37 cellular contexts compared by ENCODE assay signal in the genomic region with DNA sequence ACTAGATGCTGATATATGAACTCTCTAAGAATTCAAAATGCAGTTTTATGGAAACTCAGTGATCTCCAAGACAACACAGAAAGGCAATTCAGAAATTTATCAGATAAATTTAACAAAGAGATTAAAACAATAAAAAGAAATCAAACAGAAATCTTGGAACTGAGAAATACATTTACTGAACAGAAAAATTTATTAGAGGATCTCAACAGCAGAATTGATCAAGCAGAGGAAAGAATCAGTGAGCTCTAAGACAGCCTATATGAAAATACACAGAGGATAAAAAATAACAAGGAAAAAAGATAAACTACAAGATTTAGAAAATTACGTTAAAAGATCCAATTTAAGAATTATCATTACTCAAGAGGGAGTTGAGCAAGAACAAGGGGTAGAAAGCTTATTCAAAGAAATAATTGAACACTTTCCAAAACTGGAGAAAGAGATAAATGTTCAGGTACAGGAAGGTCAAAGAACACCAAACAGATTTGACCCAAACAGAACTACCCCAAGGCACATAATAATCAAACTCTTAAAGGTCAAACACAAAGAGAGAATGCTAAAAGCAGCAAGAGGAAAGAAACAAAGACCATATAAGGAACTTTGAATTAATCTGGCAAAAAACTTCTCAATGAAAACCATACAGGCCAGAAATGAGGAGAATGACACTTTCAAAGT.
DNase-seq lines count a peak whose midpoint lies in the region; ATAC-seq, FAIRE-seq and TF ChIP-seq lines count a peak whose summit lies in the region.
"Had no signal": no experiment of that assay in that cellular context is flagged by ENCODE, and none has a peak within 500 bp of the region (broad histone marks: within the 10 kb centered on the region; RNA-seq: fewer than 3 reads in every experiment).

No MANE protein-coding gene starts in this region.

- H3K79me2 ChIP-seq in HepG2 (ENCODE audit: insufficient read depth, low read length), result no peaks in the 10 kb centered on the region
- no peaks in the 10 kb centered on the region for H3K79me2 ChIP-seq in K562 (ENCODE audit: control insufficient read depth, insufficient read depth, low read length)

- POLR2A ChIA-PET in HepG2 (lab: Yijun Ruan, JAX) (no interaction called here), K562 (lab: Yijun Ruan, JAX) (no interaction called here)

- H3K4me3 Mint-ChIP-seq in activated T-cell treated with anti-CD3 and anti-CD28 coated beads, Interleukin-2, amount 50 U/mL, for 24 hours, result no peak overlapping the region
- H3K4me3 Mint-ChIP-seq: B cell; CD14-positive monocyte; CD4-positive, alpha-beta memory T cell; CD4-positive, alpha-beta T cell; CD4-positive, CD25-positive, alpha-beta regulatory T cell; CD8-positive, alpha-beta memory T cell; CD8-positive, alpha-beta T cell had no signal

- H3K4me1 Mint-ChIP-seq in activated T-cell treated with anti-CD3 and anti-CD28 coated beads, Interleukin-2, amount 50 U/mL, for 24 hours (ENCODE audit: low read depth), result peaks cover 8% of the 10 kb centered on the region
- H3K4me1 Mint-ChIP-seq: B cell; CD14-positive monocyte; CD4-positive, CD25-positive, alpha-beta regulatory T cell; CD8-positive, alpha-beta memory T cell had no signal

- peaks cover 48% of the 10 kb centered on the region for H3K27me3 Mint-ChIP-seq in activated T-cell treated with anti-CD3 and anti-CD28 coated beads, Interleukin-2, amount 50 U/mL, for 24 hours

- no peak overlapping the region for H3K27ac Mint-ChIP-seq in activated T-cell treated with anti-CD3 and anti-CD28 coated beads, Interleukin-2, amount 50 U/mL, for 24 hours
- H3K27ac Mint-ChIP-seq: B cell; CD14-positive monocyte; CD4-positive, alpha-beta memory T cell; CD4-positive, alpha-beta T cell; CD4-positive, CD25-positive, alpha-beta regulatory T cell; CD8-positive, alpha-beta T cell had no signal

- H3K9ac ChIP-seq in liver (ENCODE audit: low read depth in 1 of 2, low read length in 2 of 2) (no peak overlapping the region), HepG2 (ENCODE audit: insufficient read depth, low read depth, low read length) (no peak overlapping the region), K562 (ENCODE audit: insufficient read depth in 1 of 2, low read depth in 2 of 2, low read length in 2 of 2) (no peak overlapping the region)
- H3K9ac ChIP-seq: BLaER1; BLaER1 treated with 17β-estradiol and CSF1 and Interleukin-3, amounts not matched to agents 10 nM and 100 nM had no signal

- H3K36me3 Mint-ChIP-seq in activated T-cell treated with anti-CD3 and anti-CD28 coated beads, Interleukin-2, amount 50 U/mL, for 24 hours (ENCODE audit: low read depth), result no peaks in the 10 kb centered on the region
- H3K36me3 Mint-ChIP-seq: CD14-positive monocyte; CD4-positive, CD25-positive, alpha-beta regulatory T cell; CD8-positive, alpha-beta T cell had no signal

- H3K9me3 Mint-ChIP-seq in activated T-cell treated with anti-CD3 and anti-CD28 coated beads, Interleukin-2, amount 50 U/mL, for 24 hours, result peaks cover 36% of the 10 kb centered on the region

- H3K27me3 ChIP-seq in liver (ENCODE audit: control insufficient read depth in 4 of 4, insufficient read depth in 4 of 4, low read length in 3 of 4), result no peaks in the 10 kb centered on the region
- H3K27me3 ChIP-seq in HepG2 (ENCODE audit: control insufficient read depth in 1 of 2, insufficient read depth in 2 of 2, low read length in 2 of 2), result no peaks in the 10 kb centered on the region
- no peaks in the 10 kb centered on the region; a peak in 1 of 5 replicates for H3K27me3 ChIP-seq in K562 (ENCODE audit: control insufficient read depth in 2 of 2, insufficient read depth in 2 of 2, low read length in 2 of 2)
- H3K27me3 ChIP-seq in right lobe of liver, result no peaks in the 10 kb centered on the region
- H3K27me3 ChIP-seq in esophagus muscularis mucosa, result no peaks in the 10 kb centered on the region
- H3K27me3 ChIP-seq: BE2C; BLaER1; BLaER1 treated with 17β-estradiol and CSF1 and Interleukin-3, amounts not matched to agents 10 nM and 100 nM had no signal

- H3K36me3 ChIP-seq in liver (ENCODE audit: control insufficient read depth in 4 of 4, insufficient read depth in 3 of 4, low read depth in 1 of 4, low read length in 3 of 4) (no peaks in the 10 kb centered on the region), HepG2 (replicated peaks in 1 of 2; ENCODE audit: control insufficient read depth in 1 of 2, insufficient read depth in 2 of 2, low read length in 2 of 2) (no peaks in the 10 kb centered on the region), K562 (ENCODE audit: control insufficient read depth, insufficient read depth, low read length) (peaks cover 3% of the 10 kb centered on the region), right lobe of liver (no peaks in the 10 kb centered on the region), esophagus muscularis mucosa (no peaks in the 10 kb centered on the region)
- H3K36me3 ChIP-seq: BE2C; BLaER1; BLaER1 treated with 17β-estradiol and CSF1 and Interleukin-3, amounts not matched to agents 10 nM and 100 nM had no signal

- H3K4me2 ChIP-seq in HepG2 (ENCODE audit: low read depth, low read length) (no peak overlapping the region), K562 (ENCODE audit: insufficient read depth, low read length) (no peak overlapping the region)
- H3K4me2 ChIP-seq: A549; BLaER1; BLaER1 treated with 17β-estradiol and CSF1 and Interleukin-3, amounts not matched to agents 10 nM and 100 nM had no signal

- TF ChIP-seq CTCF in liver (IDR thresholded peaks at IDR 0.05; ENCODE audit: low read depth, low read length, missing input control) (no peak), HepG2 (CRISPR knock-in tag; IDR thresholded peaks at IDR 0.05) (no peak), K562 (IDR thresholded peaks at IDR 0.05 in 2 of 3, conservative IDR thresholded peaks at IDR 0.05 in 1 of 3; ENCODE audit: insufficient read depth in 2 of 3, low read depth in 1 of 3, low read length in 3 of 3) (no peak), right lobe of liver (IDR thresholded peaks at IDR 0.05) (no peak), esophagus muscularis mucosa (IDR thresholded peaks at IDR 0.05) (no peak)

- BruUV-seq in HepG2 (replicated peaks; lab: Mats Ljungman, UMichigan), result no TSS peak
- no TSS peak for BruUV-seq in K562 (replicated peaks; lab: Mats Ljungman, UMichigan)

- TF ChIP-seq RAD21 in liver (IDR thresholded peaks at IDR 0.05), result no peak
- TF ChIP-seq RAD21 in HepG2 (CRISPR knock-in tag; IDR thresholded peaks at IDR 0.05), result no peak
- no peak for TF ChIP-seq RAD21 in K562 (CRISPR knock-in tag; conservative IDR thresholded peaks at IDR 0.05 in 1 of 2, IDR thresholded peaks at IDR 0.05 in 1 of 2)

- H3K4me3 ChIP-seq in liver (ENCODE audit: low read depth in 1 of 3, low read length in 3 of 3), result no peak overlapping the region
- H3K4me3 ChIP-seq in HepG2 (replicated peaks in 1 of 3; ENCODE audit: insufficient read depth in 1 of 3, low read depth in 2 of 3, low read length in 3 of 3), result no peak overlapping the region
- H3K4me3 ChIP-seq in K562, result no peak overlapping the region
- H3K4me3 ChIP-seq in right lobe of liver, result no peak overlapping the region
- H3K4me3 ChIP-seq in esophagus muscularis mucosa, result no peak overlapping the region
- H3K4me3 ChIP-seq: A549; BLaER1; BLaER1 treated with 17β-estradiol and CSF1 and Interleukin-3, amounts not matched to agents 10 nM and 100 nM had no signal

- no peak for DNase-seq in HepG2 (ENCODE audit: low spot score)
- DNase-seq in K562 (ENCODE audit: extremely low read depth in 1 of 4, low spot score in 3 of 4), result no peak
- no peak for DNase-seq in left lobe of liver (ENCODE audit: low spot score)
- DNase-seq in right lobe of liver, result no peak
- no peak for DNase-seq in activated T-cell treated with anti-CD3 and anti-CD28 coated beads, Interleukin-2, amount 50 U/mL, for 24 hours
- DNase-seq in esophagus muscularis mucosa (ENCODE audit: extremely low spot score), result no peak
- DNase-seq: 8988T; ACHN; AML-193; BE2C; C1 segment of cervical spinal cord; Caco-2; Calu3; CD4-positive, alpha-beta memory T cell; CD4-positive, alpha-beta T cell; CD4-positive, CD25-positive, alpha-beta regulatory T cell; CD8-positive, alpha-beta memory T cell; CD8-positive, alpha-beta T cell; COR-L47; DMS 273 treated with DMSO at 0.1 percent for 48 hours; DMS153; DMS53; DMS79; DMS79 treated with DMSO at 0.1 percent for 48 hours; DND-41; EL had no signal

- CTCF ChIA-PET in HepG2 (lab: Yijun Ruan, JAX; ENCODE audit: low intra/inter-chr PET ratio, low total read pairs), result no interaction called here
- CTCF ChIA-PET in K562 (lab: Yijun Ruan, JAX; ENCODE audit: low intra/inter-chr PET ratio), result no interaction called here

- intact Hi-C loops in HepG2 (cut with micrococcal nuclease; ENCODE audit: unreplicated experiment) (no loop called here), K562 (cut with micrococcal nuclease) (no loop called here), right lobe of liver (cut with DNase I) (no loop called here), esophagus muscularis mucosa (cut with DNase I) (no loop called here)

- ATAC-seq in HepG2 (no peak), K562 (no peak), left lobe of liver (peak; percentile 61), right lobe of liver (peak in 3 of 4 donors; percentile 33 to 89 (median 76)), HG03342 (IDR thresholded peaks at IDR 0.05; ENCODE audit: unreplicated experiment) (no peak)
- ATAC-seq: A549; CD8-positive, alpha-beta T cell had no signal

- peaks cover 0 to 2% (median 1%) of the 10 kb centered on the region in 4 donors for H3K9me3 ChIP-seq in liver (ENCODE audit: control insufficient read depth in 4 of 4, low read length in 3 of 4)
- H3K9me3 ChIP-seq in HepG2 (ENCODE audit: low read length), result peaks cover 16% of the 10 kb centered on the region
- peaks cover 34% of the 10 kb centered on the region for H3K9me3 ChIP-seq in K562 (replicated peaks; ENCODE audit: control insufficient read depth, insufficient read depth, low read depth, low read length)
- H3K9me3 ChIP-seq in right lobe of liver, result no peaks in the 10 kb centered on the region
- H3K9me3 ChIP-seq in esophagus muscularis mucosa, result peaks cover 0 to 14% (median 10%) of the 10 kb centered on the region in 4 donors
- H3K9me3 ChIP-seq: BE2C, Caco-2 had no signal

- H3K27ac ChIP-seq in liver (ENCODE audit: low read depth in 1 of 2, low read length in 2 of 2) (no peak overlapping the region), HepG2 (ENCODE audit: extremely low read length, insufficient read depth, low read length) (no peak overlapping the region), K562 (ENCODE audit: extremely low read depth, low read depth, low read length) (no peak overlapping the region), right lobe of liver (peak overlapping the region in 1 of 3 donors; percentile 31), esophagus muscularis mucosa (replicated peaks in 1 of 4) (no peak overlapping the region)
- H3K27ac ChIP-seq: 22Rv1; A549; BLaER1; BLaER1 treated with 17β-estradiol and CSF1 and Interleukin-3, amounts not matched to agents 10 nM and 100 nM; C4-2B had no signal

- TF ChIP-seq POLR2A in HepG2 (IDR thresholded peaks at IDR 0.05; ENCODE audit: insufficient read depth in 1 of 2, low read depth in 2 of 2, low read length in 2 of 2) (no peak), K562 (conservative IDR thresholded peaks at IDR 0.05) (no peak), right lobe of liver (IDR thresholded peaks at IDR 0.05) (no peak), esophagus muscularis mucosa (IDR thresholded peaks at IDR 0.05; ENCODE audit: low read depth) (no peak)

- in situ Hi-C loops in HepG2 (cut with HindIII; ENCODE audit: extremely low pct_ligation_motif_present, low pct_unique_long_range_greater_than_20kb), result no loop called here
- in situ Hi-C loops in K562 (cut with MboI), result no loop called here

- no peak for FAIRE-seq in HepG2 (lab: Jason Lieb, UNC)
- FAIRE-seq in K562 (lab: Jason Lieb, UNC), result no peak
- FAIRE-seq: A204.1, A549, D721Med had no signal

- no peaks in the 10 kb centered on the region for H3K9me1 ChIP-seq in K562 (ENCODE audit: control insufficient read depth, insufficient read depth, low read length)

- H3K4me1 ChIP-seq in liver (ENCODE audit: control insufficient read depth in 4 of 4, insufficient read depth in 4 of 4, low read length in 3 of 4), result no peaks in the 10 kb centered on the region
- peaks cover 20% of the 10 kb centered on the region for H3K4me1 ChIP-seq in HepG2 (ENCODE audit: insufficient read depth, low read length)
- H3K4me1 ChIP-seq in K562 (replicated peaks in 1 of 2; ENCODE audit: control insufficient read depth in 2 of 2, insufficient read depth in 2 of 2, low read length in 2 of 2), result peaks cover 3 to 16% of the 10 kb centered on the region in 2 experiments; a peak in 4 of 5 replicates
- peaks cover 0 to 8% (median 0%) of the 10 kb centered on the region in 4 donors for H3K4me1 ChIP-seq in right lobe of liver
- H3K4me1 ChIP-seq in esophagus muscularis mucosa, result no peaks in the 10 kb centered on the region
- H3K4me1 ChIP-seq: A549, BE2C, Caco-2 had no signal

- H4K20me1 ChIP-seq in HepG2 (ENCODE audit: insufficient read depth, low read length) (no peaks in the 10 kb centered on the region), K562 (replicated peaks; ENCODE audit: control insufficient read depth, insufficient read depth, low read length) (no peaks in the 10 kb centered on the region)
- H4K20me1 ChIP-seq: BLaER1; BLaER1 treated with 17β-estradiol and CSF1 and Interleukin-3, amounts not matched to agents 10 nM and 100 nM had no signal

- TF ChIP-seq EP300 in HepG2 (IDR thresholded peaks at IDR 0.05; ENCODE audit: low read depth in 2 of 2, low read length in 2 of 2), result no peak
- TF ChIP-seq EP300 in HepG2 (CRISPR knock-in tag; IDR thresholded peaks at IDR 0.05; ENCODE audit: borderline replicate concordance), result no peak
- TF ChIP-seq EP300 in K562 (IDR thresholded peaks at IDR 0.05; ENCODE audit: low read length), result no peak
- TF ChIP-seq EP300 in esophagus muscularis mucosa (IDR thresholded peaks at IDR 0.05), result no peak

- no peak overlapping the region for H2AFZ ChIP-seq in HepG2 (ENCODE audit: low read length)
- no peak overlapping the region for H2AFZ ChIP-seq in K562 (ENCODE audit: low read depth, low read length)

- WGBS in liver, result 51% methylated on average over 1 of the region's 1 CpG
- WGBS in HepG2 (ENCODE audit: low lambda C conversion rate), result 76% methylated on average over 1 of the region's 1 CpG
- 75% methylated on average over 1 of the region's 1 CpG for WGBS in K562 (ENCODE audit: insufficient coverage, low coverage, missing lambda C conversion rate)
- WGBS in right lobe of liver (ENCODE audit: insufficient coverage, low coverage, low lambda C conversion rate, missing lambda C conversion rate), result 17% methylated on average over 1 of the region's 1 CpG
- WGBS in esophagus muscularis mucosa, result 85% methylated on average over 1 of the region's 1 CpG

Comparison
In these comparisons a context has a peak if more than half of its experiments do, and no peak if none do; other contexts are left out.
1. ATAC-seq: peak in left lobe of liver (single experiment) and right lobe of liver (3 of 4); none in HepG2 (single experiment), K562 (single experiment) and HG03342 (single experiment).